Comparison of ENCODE assay signal across 19 cellular contexts in the genomic region with DNA sequence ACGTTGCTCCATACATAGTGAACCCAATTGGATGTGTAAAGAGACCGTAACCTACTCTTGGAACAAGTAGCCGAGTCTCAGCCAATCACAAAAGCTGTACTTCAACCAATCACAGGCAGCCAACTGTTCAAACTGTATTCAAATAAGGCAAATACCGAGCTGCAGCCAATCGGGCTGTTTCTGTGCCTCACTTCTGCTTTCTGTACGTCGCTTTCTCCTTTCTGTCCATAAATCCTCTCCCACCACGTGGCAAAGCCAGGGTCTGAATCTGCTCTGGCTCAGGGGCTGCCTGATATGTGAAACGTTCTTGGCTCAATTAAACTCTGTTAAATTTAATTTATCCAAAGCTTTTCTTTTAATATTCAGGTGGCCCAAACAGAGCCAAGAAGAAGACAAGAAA.
"Had no signal": no experiment of that assay in that cellular context is flagged by ENCODE, and none has a peak within 500 bp of the region (broad histone marks: within the 10 kb centered on the region; RNA-seq: fewer than 3 reads in every experiment).

No MANE protein-coding gene starts in this region.

- ATAC-seq: activated T-cell treated with anti-CD3 and anti-CD28 coated beads, Interleukin-2, amount 50 U/mL, for 72 hours; left ventricle myocardium superior; stimulated activated naive CD8-positive, alpha-beta T cell treated with anti-CD3 and anti-CD28 coated beads, Interleukin-15, Interleukin-2, amounts not matched to agents 100 U/mL and 50 U/mL, for 24 hours had no signal

- H3K27ac Mint-ChIP-seq: activated naive CD4-positive, alpha-beta T cell treated with anti-CD3 and anti-CD28 coated beads, Interleukin-2, amount 50 U/mL, for 24 hours; activated T-cell treated with anti-CD3 and anti-CD28 coated beads, Interleukin-2, amount 50 U/mL, for 72 hours; progenitor cell of endocrine pancreas; type B pancreatic cell had no signal

- H3K9me3 Mint-ChIP-seq: activated naive CD4-positive, alpha-beta T cell treated with anti-CD3 and anti-CD28 coated beads, Interleukin-2, amount 50 U/mL, for 24 hours; activated T-cell treated with anti-CD3 and anti-CD28 coated beads, Interleukin-2, amount 50 U/mL, for 72 hours; type B pancreatic cell had no signal

- H3K4me1 ChIP-seq: ascending aorta, right atrium auricular region had no signal

- DNase-seq: activated CD4-positive, CD25-positive, alpha-beta regulatory T cell treated with anti-CD3 and anti-CD28 coated beads, Interleukin-2, amount 50 U/mL, for 72 hours; activated effector memory CD4-positive, alpha-beta T cell treated with anti-CD3 and anti-CD28 coated beads, Interleukin-2, amount 50 U/mL, for 16 hours; activated T-cell treated with anti-CD3 and anti-CD28 coated beads, Interleukin-2, amount 50 U/mL, for 72 hours; cerebellar nuclear complex; cortex of kidney; left ventricle myocardium superior; stimulated activated CD4-positive, alpha-beta T cell treated with anti-CD3 and anti-CD28 coated beads, Interleukin-12 subunit alpha, Interleukin-12 subunit beta, amount 100 ng/mL, for 4 hours; stimulated activated CD4-positive, alpha-beta T cell treated with anti-CD3 and anti-CD28 coated beads, Interleukin-1b, Interleukin-23, amount 100 ng/mL, for 48 hours; stimulated activated naive CD8-positive, alpha-beta T cell treated with anti-CD3 and anti-CD28 coated beads, Interleukin-15, Interleukin-2, amounts not matched to agents 100 U/mL and 50 U/mL, for 24 hours; substantia nigra; T-helper 9 cell had no signal

- H3K9me3 ChIP-seq: ascending aorta, right atrium auricular region had no signal

- H3K27me3 ChIP-seq: ascending aorta, right atrium auricular region had no signal

- H3K27ac ChIP-seq: ascending aorta, right atrium auricular region, VCaP had no signal

- H3K4me3 Mint-ChIP-seq: activated naive CD4-positive, alpha-beta T cell treated with anti-CD3 and anti-CD28 coated beads, Interleukin-2, amount 50 U/mL, for 24 hours; activated T-cell treated with anti-CD3 and anti-CD28 coated beads, Interleukin-2, amount 50 U/mL, for 72 hours; neural crest cell; type B pancreatic cell had no signal

- H3K4me1 Mint-ChIP-seq: activated naive CD4-positive, alpha-beta T cell treated with anti-CD3 and anti-CD28 coated beads, Interleukin-2, amount 50 U/mL, for 24 hours; neural crest cell had no signal

- H3K4me3 ChIP-seq: ascending aorta, right atrium auricular region had no signal

- H3K36me3 ChIP-seq: ascending aorta, right atrium auricular region had no signal

- FAIRE-seq: endometrium had no signal
